8 cellular contexts compared by ENCODE assay signal in genomic region chr3:159764211-159765024, GRCh38.
A peak's percentile ranks its signal among the peaks of the same experiment; 100 is the strongest.
DNase-seq lines count a peak whose midpoint lies in the region; ATAC-seq and TF ChIP-seq lines count a peak whose summit lies in the region.

No MANE protein-coding gene starts in this region.

- peak overlapping the region; percentile 88 for H2AFZ ChIP-seq in neural progenitor cell (replicated peaks)

- H3K79me2 ChIP-seq in neural progenitor cell (ENCODE audit: low read depth) = peaks cover 7% of the 10 kb centered on the region

- DNase-seq in Ammon's horn (ENCODE audit: low spot score) (peak; percentile 77), neural progenitor cell (ENCODE audit: low spot score) (peak; percentile 83), NCI-H446 (lab: John Stamatoyannopoulos, UW) (no peak)
- no peak for DNase-seq in Jurkat, Clone E6-1 (ENCODE audit: low read depth, low spot score)
- DNase-seq in activated naive CD4-positive, alpha-beta T cell treated with anti-CD3 and anti-CD28 coated beads, Interleukin-2, amount 50 U/mL, for 72 hours (ENCODE audit: low spot score in 2 of 2) = peak in 1 of 2 donors; percentile 13

- H3K27ac ChIP-seq in gastroesophageal sphincter (peak overlapping the region; percentile 95 to 100 (median 98)), neural progenitor cell (no peak overlapping the region)

- H3K27ac Mint-ChIP-seq in activated naive CD4-positive, alpha-beta T cell treated with anti-CD3 and anti-CD28 coated beads, Interleukin-2, amount 50 U/mL, for 72 hours = no peak overlapping the region
- H3K27ac Mint-ChIP-seq in neural progenitor cell = no peak overlapping the region

- peak; percentile 72 to 76 for TF ChIP-seq POLR2A in gastroesophageal sphincter (IDR thresholded peaks at IDR 0.05)

- no peaks in the 10 kb centered on the region for H3K36me3 ChIP-seq in gastroesophageal sphincter
- H3K36me3 ChIP-seq in neural progenitor cell = no peaks in the 10 kb centered on the region

- no peaks in the 10 kb centered on the region for H3K9me3 ChIP-seq in gastroesophageal sphincter
- H3K9me3 ChIP-seq in neural progenitor cell (ENCODE audit: low read depth) = no peaks in the 10 kb centered on the region

- H3K4me2 ChIP-seq in neural progenitor cell = peak overlapping the region; percentile 78

- peak; percentile 32 for ATAC-seq in GM18867 (IDR thresholded peaks at IDR 0.05; ENCODE audit: unreplicated experiment)
- ATAC-seq in activated naive CD4-positive, alpha-beta T cell treated with anti-CD3 and anti-CD28 coated beads, Interleukin-2, amount 50 U/mL, for 72 hours = peak; percentile 27 to 41
- peak; percentile 52 for ATAC-seq in gastroesophageal sphincter
- no peak for ATAC-seq in GM21717 (IDR thresholded peaks at IDR 0.05; ENCODE audit: unreplicated experiment)

- H3K36me3 Mint-ChIP-seq in activated naive CD4-positive, alpha-beta T cell treated with anti-CD3 and anti-CD28 coated beads, Interleukin-2, amount 50 U/mL, for 72 hours = peaks cover 0 to 8% of the 10 kb centered on the region in 2 donors
- H3K36me3 Mint-ChIP-seq in neural progenitor cell = no peaks in the 10 kb centered on the region

- no peaks in the 10 kb centered on the region for H3K9me3 Mint-ChIP-seq in activated naive CD4-positive, alpha-beta T cell treated with anti-CD3 and anti-CD28 coated beads, Interleukin-2, amount 50 U/mL, for 72 hours
- no peaks in the 10 kb centered on the region for H3K9me3 Mint-ChIP-seq in neural progenitor cell

- peaks cover 3% of the 10 kb centered on the region for H3K27me3 Mint-ChIP-seq in neural progenitor cell (ENCODE audit: insufficient read depth, low read depth)

- H3K27me3 ChIP-seq in gastroesophageal sphincter = no peaks in the 10 kb centered on the region
- peaks cover 27% of the 10 kb centered on the region for H3K27me3 ChIP-seq in neural progenitor cell

- peaks cover 32% of the 10 kb centered on the region for H3F3A ChIP-seq in neural progenitor cell (ENCODE audit: low read depth)

- peak overlapping the region; percentile 97 for H3K4me3 Mint-ChIP-seq in neural progenitor cell

- peaks cover 18% of the 10 kb centered on the region for H3K4me1 Mint-ChIP-seq in neural progenitor cell

- no peak for TF ChIP-seq EP300 in gastroesophageal sphincter (IDR thresholded peaks at IDR 0.05)

- H3K9ac ChIP-seq in neural progenitor cell = no peak overlapping the region

- TF ChIP-seq CTCF in gastroesophageal sphincter (IDR thresholded peaks at IDR 0.05) (peak in 1 of 4 experiments; percentile 3), neural progenitor cell (IDR thresholded peaks at IDR 0.05) (no peak)

- peak overlapping the region; percentile 64 for H3K4me3 ChIP-seq in Jurkat, Clone E6-1 (ENCODE audit: low read length)
- H3K4me3 ChIP-seq in gastroesophageal sphincter = peak overlapping the region; percentile 55 to 92
- peak overlapping the region; percentile 79 for H3K4me3 ChIP-seq in neural progenitor cell

- no CpG with 5 or more reads among the region's 65 CpGs for WGBS in gastroesophageal sphincter (ENCODE audit: low coverage in 1 of 2), 2 donors

- H3K4me1 ChIP-seq in gastroesophageal sphincter (peaks cover 9 to 75% (median 12%) of the 10 kb centered on the region in 3 donors), neural progenitor cell (peaks cover 6% of the 10 kb centered on the region)

- peaks cover 6% of the 10 kb centered on the region for H4K20me1 ChIP-seq in neural progenitor cell (ENCODE audit: low read depth)

Comparison
In these comparisons a context has a peak if more than half of its experiments do, and no peak if none do; other contexts are left out.
1. DNase-seq: peak in Ammon's horn (single experiment) and neural progenitor cell (single experiment); none in Jurkat, Clone E6-1 (single experiment) and NCI-H446 (0 of 2).
2. Peak in every context shown above with its lines, with median percentiles within 50 percentile points of each other: H3K4me3 ChIP-seq.